ENCODE assay signal across 23 cellular contexts in the genomic region with DNA sequence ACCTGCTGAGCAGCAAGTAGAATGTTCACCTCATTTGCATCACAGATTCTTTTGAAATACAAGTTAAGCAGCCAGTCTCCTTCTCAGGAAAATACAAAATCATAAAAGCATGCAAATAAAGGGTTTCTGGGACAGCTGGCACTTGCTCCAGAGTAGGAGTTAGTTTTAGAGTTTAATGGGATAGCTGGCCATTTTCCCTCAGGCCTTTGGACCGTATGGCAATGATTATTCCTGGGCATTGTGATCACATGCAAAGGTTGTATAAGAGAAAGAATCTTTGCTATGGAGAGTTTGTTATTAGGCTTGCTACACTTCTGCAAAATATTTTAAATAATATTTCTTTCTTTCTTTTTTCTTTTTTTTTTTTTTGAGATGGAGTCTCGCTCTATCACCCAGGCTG.
"Had no signal": no experiment of that assay in that cellular context is flagged by ENCODE, and none has a peak within 500 bp of the region (broad histone marks: within the 10 kb centered on the region; RNA-seq: fewer than 3 reads in every experiment).

No MANE protein-coding gene starts in this region.

- H3K27ac ChIP-seq: ovary, prostate gland, sigmoid colon, thoracic aorta had no signal

- DNase-seq: activated CD4-positive, alpha-beta T cell treated with anti-CD3 and anti-CD28 coated beads for 48 hours; activated CD4-positive, alpha-beta T cell treated with anti-CD3 and anti-CD28 coated beads, Interleukin-2, amount 50 U/mL, for 48 hours; activated CD8-positive, alpha-beta memory T cell treated with anti-CD3 and anti-CD28 coated beads for 24 hours; activated gamma-delta T cell treated with Interleukin-2 at 50 U/mL for 16 hours; activated naive CD4-positive, alpha-beta T cell treated with anti-CD3 and anti-CD28 coated beads, Interleukin-2, amount 50 U/mL, for 16 hours; activated T-cell treated with anti-CD3 and anti-CD28 coated beads, Interleukin-2, amount 50 U/mL, for 1 hour; amygdala; caudate nucleus; endodermal cell; head of caudate nucleus; hippocampal formation; left cardiac atrium; mammary epithelial cell; ovary; retina; sigmoid colon; small intestine; stimulated activated CD4-positive, alpha-beta T cell treated with anti-CD3 and anti-CD28 coated beads, Interleukin-4, amount 100 ng/mL, for 24 hours; trophoblast cell had no signal

- ATAC-seq: esophagus mucosa; left cardiac atrium; stimulated activated effector memory CD8-positive, alpha-beta T cell treated with anti-CD3 and anti-CD28 coated beads, Interleukin-12 subunit alpha, Interleukin-12 subunit beta, amount 100 ng/mL, for 72 hours had no signal

- H3K27me3 ChIP-seq: ovary, sigmoid colon had no signal

- H3K4me1 ChIP-seq: prostate gland had no signal
